In genomic region chr1:202966006-202966904, GRCh38 we compare ENCODE assay signal across 8 cellular contexts. TPM values are rescaled to one million over a fixed set of nuclear protein-coding genes. Genes with fewer than 3 reads are reported as not detected.
A peak's percentile ranks its signal among the peaks of the same experiment; 100 is the strongest.
DNase-seq lines count a peak whose midpoint lies in the region; ATAC-seq and TF ChIP-seq lines count a peak whose summit lies in the region.

No MANE protein-coding gene starts in this region.

- TSS peak; percentile 27 for BruUV-seq in MCF 10A (replicated peaks; lab: Mats Ljungman, UMichigan)

- no peak for TF ChIP-seq CTCF in MCF 10A (IDR thresholded peaks at IDR 0.05; ENCODE audit: unreplicated experiment)
- no peak for TF ChIP-seq CTCF in lower leg skin (IDR thresholded peaks at IDR 0.05)
- no peak for TF ChIP-seq CTCF in type B pancreatic cell (conservative IDR thresholded peaks at IDR 0.05)

- H3K4me1 Mint-ChIP-seq in MCF 10A (ENCODE audit: insufficient read depth, unreplicated experiment), result peaks cover 29% of the 10 kb centered on the region
- peaks cover 18% of the 10 kb centered on the region for H3K4me1 Mint-ChIP-seq in type B pancreatic cell (ENCODE audit: unreplicated experiment)

- CTCF ChIA-PET in MCF 10A (lab: Yijun Ruan, JAX), result interaction anchor here (0.5 to 1.3 kb wide), 4 partner anchors 12 to 314 kb away, joined by 3 to 4 read pairs (median 3); no protein-coding TSS in a partner anchor

- TF ChIP-seq POLR2A in lower leg skin (IDR thresholded peaks at IDR 0.05), result no peak

- peaks cover 3% of the 10 kb centered on the region for H3K79me2 ChIP-seq in ACC112 (ENCODE audit: control insufficient read depth, insufficient read depth, low read length, unreplicated experiment)

- no peak overlapping the region for H3K27ac ChIP-seq in ACC112 (ENCODE audit: low read depth, low read length)

- H2AFZ ChIP-seq in ACC112 (ENCODE audit: low read length, unreplicated experiment), result peak overlapping the region; percentile 99

- H3K27ac Mint-ChIP-seq in MCF 10A (ENCODE audit: low read depth, unreplicated experiment) (peak overlapping the region; percentile 77), type B pancreatic cell (peak overlapping the region; percentile 86)

- peak overlapping the region; percentile 98 for H3K4me3 ChIP-seq in ACC112 (ENCODE audit: low read depth, low read length)
- H3K4me3 ChIP-seq in lower leg skin (ENCODE audit: low read depth, poor library complexity, severe bottlenecking), result peak overlapping the region; percentile 87

- H3K4me3 Mint-ChIP-seq in MCF 10A (ENCODE audit: unreplicated experiment) (peak overlapping the region; percentile 79), type B pancreatic cell (peak overlapping the region; percentile 90)

- intact Hi-C loops in MCF 10A (cut with micrococcal nuclease) (loop anchor here (5.0 kb wide), 1 partner anchor 79 kb away; the partner anchor contains the start of gene RABIF), lower leg skin (cut with DNase I; ENCODE audit: low total_unique reads) (loop anchor here (5.0 kb wide), 1 partner anchor 39 kb away; the partner anchor contains the start of gene KLHL12)

- H3K27me3 Mint-ChIP-seq in MCF 10A (ENCODE audit: insufficient read depth, unreplicated experiment) (no peaks in the 10 kb centered on the region), type B pancreatic cell (peaks cover 3% of the 10 kb centered on the region)

- peaks cover 31% of the 10 kb centered on the region for H3K36me3 Mint-ChIP-seq in MCF 10A (ENCODE audit: insufficient read depth, unreplicated experiment)
- H3K36me3 Mint-ChIP-seq in type B pancreatic cell, result peaks cover 4% of the 10 kb centered on the region

- H3K36me3 ChIP-seq in ACC112 (ENCODE audit: insufficient read depth, low read length), result no peaks in the 10 kb centered on the region

- H3K9me3 Mint-ChIP-seq in MCF 10A (ENCODE audit: unreplicated experiment), result no peaks in the 10 kb centered on the region
- H3K9me3 Mint-ChIP-seq in type B pancreatic cell, result no peaks in the 10 kb centered on the region

- POLR2A ChIA-PET in MCF 10A (lab: Yijun Ruan, JAX), result interaction anchor here (0.7 to 5.7 kb wide), 12 partner anchors 9 to 173 kb away, joined by 3 to 88 read pairs (median 5); partner anchors contain the start of genes KLHL12, PCAT6, RABIF and TMEM183A

- 29 to 36% methylated on average over 9 to 18 of the region's 18 CpGs for WGBS in lower leg skin, 2 donors

- H3K27me3 ChIP-seq in ACC112 (ENCODE audit: insufficient read depth, low read length), result no peaks in the 10 kb centered on the region

- ATAC-seq in HG03159 (IDR thresholded peaks at IDR 0.05; ENCODE audit: unreplicated experiment) (peak; percentile 19), HG03039 (IDR thresholded peaks at IDR 0.05; ENCODE audit: unreplicated experiment) (no peak)

- H3K4me1 ChIP-seq in ACC112 (ENCODE audit: control insufficient read depth, insufficient read depth, low read length, unreplicated experiment), result peaks cover 20% of the 10 kb centered on the region

- DNase-seq in MCF 10A (ENCODE audit: unreplicated experiment) (peak; percentile 14), lower leg skin (ENCODE audit: low spot score in 2 of 2) (peak in 1 of 2 donors; percentile 47), type B pancreatic cell (ENCODE audit: extremely low spot score, unreplicated experiment) (no peak), cortex of kidney (lab: John Stamatoyannopoulos, UW) (no peak), NCI-H1694 treated with DMSO at 0.1 percent for 48 hours (lab: John Stamatoyannopoulos, UW) (no peak)

RNA-seq across cellular contexts. Expression of gene CYB5R1, which starts 0.8 kb away (rescaled TPM):
- total RNA-seq in MCF 10A (2022), result 41.3 and 52.7 TPM in 2 replicates
- total RNA-seq in lower leg skin, result 100 to 1,000 TPM; 170 to 203 (median 188) TPM
- total RNA-seq in type B pancreatic cell (ENCODE audit: low replicate concordance), result 55.2 and 56.8 TPM in 2 replicates

RNA-seq across cellular contexts. Expression of gene ADIPOR1, which starts 8.1 kb away (rescaled TPM):
- total RNA-seq in MCF 10A (2022) (157 and 168 TPM in 2 replicates), lower leg skin (100 to 1,000 TPM; 173 to 189 (median 176) TPM), type B pancreatic cell (ENCODE audit: low replicate concordance) (52.4 and 71.3 TPM in 2 replicates)

RNA-seq across cellular contexts. Expression of gene KLHL12, which starts 39.2 kb away (rescaled TPM):
- total RNA-seq in MCF 10A (2022) (51.0 and 59.0 TPM in 2 replicates), lower leg skin (10 to 100 TPM; 11.7 to 15.7 (median 15.0) TPM), type B pancreatic cell (ENCODE audit: low replicate concordance) (24.4 and 33.8 TPM in 2 replicates)

RNA-seq across cellular contexts. Expression of gene TMEM183A, which starts 40.9 kb away (rescaled TPM):
- total RNA-seq in MCF 10A (2022), result 104 and 108 TPM in 2 replicates
- total RNA-seq in lower leg skin, result 10 to 100 TPM; 48.8 to 69.3 (median 61.1) TPM
- 75.8 and 88.2 TPM in 2 replicates for total RNA-seq in type B pancreatic cell (ENCODE audit: low replicate concordance)
